Comparison of ENCODE assay signal across 9 cellular contexts in the genomic region with DNA sequence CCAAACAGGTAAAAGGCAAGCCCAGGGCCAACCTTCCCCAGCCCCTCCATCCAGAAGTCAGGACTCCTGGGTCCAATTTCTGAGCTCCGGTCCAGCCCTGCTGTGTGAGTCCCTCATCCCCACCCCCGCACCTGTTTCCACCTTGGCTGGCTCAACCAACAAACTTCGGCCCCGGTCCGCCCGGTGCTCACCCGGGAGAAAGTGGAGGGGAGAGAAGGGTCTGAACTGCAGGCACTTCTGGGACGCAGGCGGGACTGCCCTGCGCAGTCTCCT. TPM values are rescaled to one million over a fixed set of nuclear protein-coding genes. Genes with fewer than 3 reads are reported as not detected.
A peak's percentile ranks its signal among the peaks of the same experiment; 100 is the strongest.
DNase-seq lines count a peak whose midpoint lies in the region; ATAC-seq, FAIRE-seq and TF ChIP-seq lines count a peak whose summit lies in the region.
"Had no signal": no experiment of that assay in that cellular context is flagged by ENCODE, and none has a peak within 500 bp of the region (broad histone marks: within the 10 kb centered on the region; RNA-seq: fewer than 3 reads in every experiment).

No MANE protein-coding gene starts in this region.

- intact Hi-C loops in sigmoid colon (cut with DNase I): no loop called here
- intact Hi-C loops in sciatic nerve (cut with DNase I): no loop called here

- H2AFZ ChIP-seq in fibroblast of lung (ENCODE audit: low read length): no peak overlapping the region

- H3K4me3 ChIP-seq in fibroblast of lung (replicated peaks in 1 of 4; ENCODE audit: control extremely low read depth in 1 of 4, insufficient read depth in 1 of 4, low read depth in 3 of 4, low read length in 4 of 4) (peak overlapping the region; percentile 31 to 57 (median 46)), sigmoid colon (peak overlapping the region; percentile 4 to 61 (median 52))

- H3K27ac ChIP-seq in fibroblast of lung (ENCODE audit: insufficient read depth, low read length) (no peak overlapping the region), sigmoid colon (peak overlapping the region; percentile 73 to 78 (median 76))

- peaks cover 18% of the 10 kb centered on the region for H3K4me1 ChIP-seq in fibroblast of lung (ENCODE audit: control insufficient read depth, extremely low read depth, insufficient read depth, low read length)
- peaks cover 0 to 39% (median 32%) of the 10 kb centered on the region in 4 donors for H3K4me1 ChIP-seq in sigmoid colon

- peak; percentile 43 for DNase-seq in RPMI8226
- no peak for DNase-seq in fibroblast of lung (ENCODE audit: low read depth in 2 of 2)
- no peak for DNase-seq in sigmoid colon
- no peak for DNase-seq in SK-N-DZ (ENCODE audit: low spot score)
- DNase-seq in urothelium cell line (ENCODE audit: low spot score): no peak
- no peak for DNase-seq in sciatic nerve (ENCODE audit: low spot score)

- H3K79me2 ChIP-seq in fibroblast of lung (ENCODE audit: control insufficient read depth, insufficient read depth, low read length): no peaks in the 10 kb centered on the region

- H4K20me1 ChIP-seq in fibroblast of lung (ENCODE audit: control insufficient read depth, extremely low read depth, insufficient read depth, low read length): no peaks in the 10 kb centered on the region

- WGBS in sigmoid colon, 2 donors: 1 to 14% methylated on average over 10 of the region's 10 CpGs

- FAIRE-seq in urothelium cell line (lab: Jason Lieb, UNC): no peak

- TF ChIP-seq CTCF in fibroblast of lung (conservative IDR thresholded peaks at IDR 0.05 in 1 of 2, IDR thresholded peaks at IDR 0.05 in 1 of 2; ENCODE audit: low read depth in 1 of 2, low read length in 2 of 2): no peak
- TF ChIP-seq CTCF in sigmoid colon (IDR thresholded peaks at IDR 0.05): no peak

- no peaks in the 10 kb centered on the region for H3K27me3 ChIP-seq in fibroblast of lung (ENCODE audit: control insufficient read depth, insufficient read depth, low read length)
- H3K27me3 ChIP-seq in sigmoid colon: no peaks in the 10 kb centered on the region

- TF ChIP-seq EP300 in sigmoid colon (IDR thresholded peaks at IDR 0.05): no peak

- H3K9me3 ChIP-seq in fibroblast of lung (ENCODE audit: control insufficient read depth, insufficient read depth, low read depth, low read length) (no peaks in the 10 kb centered on the region), sigmoid colon (no peaks in the 10 kb centered on the region)

- H3K4me2 ChIP-seq in fibroblast of lung (ENCODE audit: extremely low read depth, insufficient read depth, low read length): peak overlapping the region; percentile 80

- H3K36me3 ChIP-seq in fibroblast of lung (ENCODE audit: control insufficient read depth, insufficient read depth, low read length) (no peaks in the 10 kb centered on the region), sigmoid colon (no peaks in the 10 kb centered on the region)

- TF ChIP-seq POLR2A in sigmoid colon (IDR thresholded peaks at IDR 0.05): no peak

- H3K9ac ChIP-seq in fibroblast of lung (ENCODE audit: insufficient read depth, low read length): no peak overlapping the region

- peak; percentile 7 for ATAC-seq in GM19463 (IDR thresholded peaks at IDR 0.05; ENCODE audit: unreplicated experiment)
- ATAC-seq in HG03342 (IDR thresholded peaks at IDR 0.05; ENCODE audit: unreplicated experiment): no peak
- ATAC-seq in sciatic nerve: no peak

RNA-seq across cellular contexts. Expression of a gene that starts 0.5 kb away (rescaled TPM):
- total RNA-seq in fibroblast of lung (3.9 and 5.1 TPM in 2 replicates), sigmoid colon (10 to 100 TPM in 3 of 4 donors, 1 to 10 TPM in 1; 7.9 to 27.6 (median 12.5) TPM), sciatic nerve (37.9 TPM)
- polyA plus RNA-seq in fibroblast of lung (0.94 and 1.7 TPM in 2 replicates), sigmoid colon (10 to 100 TPM in 1 of 3 donors, 1 to 10 TPM in 2; 1.2 to 35.7 (median 5.8) TPM)
- 2.8 TPM in 2 replicates for polyA plus RNA-seq in fibroblast of lung (2012)
- polyA minus RNA-seq in fibroblast of lung (ENCODE audit: low replicate concordance): 2.4 and 3.9 TPM in 2 replicates
- polyA plus RNA-seq in SK-N-DZ (2014; cell fraction: cytosol; rRNA removed): 0.08 and 1.0 TPM in 2 replicates
- polyA plus RNA-seq in SK-N-DZ (2014; cell fraction: nucleus; rRNA removed): 0.56 and 0.89 TPM in 2 replicates

RNA-seq across cellular contexts. Expression of a gene that starts 33.3 kb away (rescaled TPM):
- not detected in 2 replicates for total RNA-seq in fibroblast of lung
- polyA plus RNA-seq in fibroblast of lung: not detected in 2 replicates
- not detected in 2 replicates for polyA plus RNA-seq in fibroblast of lung (2012)
- polyA minus RNA-seq in fibroblast of lung (ENCODE audit: low replicate concordance): not detected in 2 replicates
- not detected for total RNA-seq in sigmoid colon
- polyA plus RNA-seq in sigmoid colon: under 1 TPM in 1 of 3 donors, not detected in 2; 0.12 TPM
- not detected in 2 replicates for polyA plus RNA-seq in SK-N-DZ (2014; cell fraction: cytosol; rRNA removed)
- not detected in 2 replicates for polyA plus RNA-seq in SK-N-DZ (2014; cell fraction: nucleus; rRNA removed)
- total RNA-seq in sciatic nerve: not detected
- total RNA-seq: T-helper 2 cell treated with Interferon-gamma antibody and Interleukin-4, amounts not matched to agents 100 ng/mL and 5 ng/mL, for 36 hours had no signal

RNA-seq across cellular contexts. Expression of a gene that starts 36.8 kb away (rescaled TPM):
- total RNA-seq in fibroblast of lung (12.4 and 19.5 TPM in 2 replicates), sigmoid colon (10 to 100 TPM; 18.6 to 33.4 (median 19.3) TPM), sciatic nerve (57.7 TPM)
- polyA plus RNA-seq in fibroblast of lung (9.1 and 10.0 TPM in 2 replicates), sigmoid colon (10 to 100 TPM in 2 of 3 donors, 1 to 10 TPM in 1; 9.7 to 25.8 (median 10.1) TPM)
- 19.9 and 25.0 TPM in 2 replicates for polyA plus RNA-seq in fibroblast of lung (2012)
- 15.1 and 19.0 TPM in 2 replicates for polyA minus RNA-seq in fibroblast of lung (ENCODE audit: low replicate concordance)
- polyA plus RNA-seq in SK-N-DZ (2014; cell fraction: cytosol; rRNA removed): 0.93 and 4.2 TPM in 2 replicates
- 1.4 and 2.7 TPM in 2 replicates for polyA plus RNA-seq in SK-N-DZ (2014; cell fraction: nucleus; rRNA removed)

RNA-seq across cellular contexts. Expression of a gene that starts 39.2 kb away (rescaled TPM):
- total RNA-seq in fibroblast of lung (4.1 and 4.3 TPM in 2 replicates), sigmoid colon (1 to 10 TPM; 1.1 to 6.1 (median 3.6) TPM), sciatic nerve (9.8 TPM)
- polyA plus RNA-seq in fibroblast of lung (0.72 and 0.89 TPM in 2 replicates), sigmoid colon (1 to 10 TPM in 2 of 3 donors, not detected in 1; 4.8 to 7.1 TPM)
- polyA plus RNA-seq in fibroblast of lung (2012): 1.1 and 2.0 TPM in 2 replicates
- not detected in 2 replicates for polyA minus RNA-seq in fibroblast of lung (ENCODE audit: low replicate concordance)
- 20.7 and 26.4 TPM in 2 replicates for polyA plus RNA-seq in SK-N-DZ (2014; cell fraction: cytosol; rRNA removed)
- 20.8 and 32.3 TPM in 2 replicates for polyA plus RNA-seq in SK-N-DZ (2014; cell fraction: nucleus; rRNA removed)
- total RNA-seq: T-helper 2 cell treated with Interferon-gamma antibody and Interleukin-4, amounts not matched to agents 100 ng/mL and 5 ng/mL, for 36 hours had no signal

RNA-seq across cellular contexts. Expression of a gene that starts 47.7 kb away (rescaled TPM):
- total RNA-seq in fibroblast of lung (9.2 and 12.4 TPM in 2 replicates), sigmoid colon (10 to 100 TPM; 11.0 to 26.3 (median 16.1) TPM), sciatic nerve (27.1 TPM)
- polyA plus RNA-seq in fibroblast of lung (10.8 and 11.5 TPM in 2 replicates), sigmoid colon (10 to 100 TPM in 1 of 3 donors, 1 to 10 TPM in 2; 6.2 to 16.1 (median 6.6) TPM)
- polyA plus RNA-seq in fibroblast of lung (2012): 10.2 and 13.1 TPM in 2 replicates
- 119 and 153 TPM in 2 replicates for polyA minus RNA-seq in fibroblast of lung (ENCODE audit: low replicate concordance)
- 24.6 and 32.0 TPM in 2 replicates for polyA plus RNA-seq in SK-N-DZ (2014; cell fraction: cytosol; rRNA removed)
- 41.7 and 53.0 TPM in 2 replicates for polyA plus RNA-seq in SK-N-DZ (2014; cell fraction: nucleus; rRNA removed)
